ENCODE assay signal across 8 cellular contexts in genomic region chr1:89719502-89720306, GRCh38.
DNase-seq lines count a peak whose midpoint lies in the region; ATAC-seq lines count a peak whose summit lies in the region.

No MANE protein-coding gene starts in this region.

- no peaks in the 10 kb centered on the region for H3K27me3 Mint-ChIP-seq in activated T-cell treated with anti-CD3 and anti-CD28 coated beads, Interleukin-2, amount 50 U/mL, for 4 hours (ENCODE audit: low read depth)
- H3K27me3 Mint-ChIP-seq in activated T-helper 2 cell treated with anti-CD3 and anti-CD28 coated beads, Interferon-gamma antibody, Interleukin-2, Interleukin-4, amounts not matched to agents 10 μg/mL and 5 μg/mL and 100 μg/mL, durations not matched to agents 14 hours and 24 hours and 36 hours (ENCODE audit: low read depth) = no peaks in the 10 kb centered on the region
- H3K27me3 Mint-ChIP-seq in natural killer cell treated with Interleukin-12 subunit alpha and Interleukin-12 subunit beta and Interleukin-15 and Interleukin-18, amount 100 ng/mL, for 72 hours = no peaks in the 10 kb centered on the region

- peak overlapping the region; percentile 68 for H3K4me3 Mint-ChIP-seq in activated T-cell treated with anti-CD3 and anti-CD28 coated beads, Interleukin-2, amount 50 U/mL, for 4 hours
- H3K4me3 Mint-ChIP-seq in activated T-helper 2 cell treated with anti-CD3 and anti-CD28 coated beads, Interferon-gamma antibody, Interleukin-2, Interleukin-4, amounts not matched to agents 10 μg/mL and 5 μg/mL and 100 μg/mL, durations not matched to agents 14 hours and 24 hours and 36 hours (ENCODE audit: low read depth) = peak overlapping the region; percentile 75
- H3K4me3 Mint-ChIP-seq in natural killer cell treated with Interleukin-12 subunit alpha and Interleukin-12 subunit beta and Interleukin-15 and Interleukin-18, amount 100 ng/mL, for 72 hours = peak overlapping the region; percentile 86

- H3K4me1 Mint-ChIP-seq in activated T-cell treated with anti-CD3 and anti-CD28 coated beads, Interleukin-2, amount 50 U/mL, for 4 hours (ENCODE audit: low read depth) = peaks cover 85% of the 10 kb centered on the region
- peaks cover 82% of the 10 kb centered on the region for H3K4me1 Mint-ChIP-seq in activated T-helper 2 cell treated with anti-CD3 and anti-CD28 coated beads, Interferon-gamma antibody, Interleukin-2, Interleukin-4, amounts not matched to agents 10 μg/mL and 5 μg/mL and 100 μg/mL, durations not matched to agents 14 hours and 24 hours and 36 hours (ENCODE audit: low read depth)
- peaks cover 46 to 57% of the 10 kb centered on the region in 2 donors for H3K4me1 Mint-ChIP-seq in natural killer cell treated with Interleukin-12 subunit alpha and Interleukin-12 subunit beta and Interleukin-15 and Interleukin-18, amount 100 ng/mL, for 72 hours (ENCODE audit: low read depth in 2 of 2)

- peaks cover 4% of the 10 kb centered on the region for H3K9me3 Mint-ChIP-seq in activated T-cell treated with anti-CD3 and anti-CD28 coated beads, Interleukin-2, amount 50 U/mL, for 4 hours
- peaks cover 4% of the 10 kb centered on the region for H3K9me3 Mint-ChIP-seq in activated T-helper 2 cell treated with anti-CD3 and anti-CD28 coated beads, Interferon-gamma antibody, Interleukin-2, Interleukin-4, amounts not matched to agents 10 μg/mL and 5 μg/mL and 100 μg/mL, durations not matched to agents 14 hours and 24 hours and 36 hours
- peaks cover 3% of the 10 kb centered on the region for H3K9me3 Mint-ChIP-seq in natural killer cell treated with Interleukin-12 subunit alpha and Interleukin-12 subunit beta and Interleukin-15 and Interleukin-18, amount 100 ng/mL, for 72 hours

- H3K36me3 Mint-ChIP-seq in activated T-cell treated with anti-CD3 and anti-CD28 coated beads, Interleukin-2, amount 50 U/mL, for 4 hours (ENCODE audit: insufficient read depth) = peaks cover 38% of the 10 kb centered on the region
- peaks cover 56% of the 10 kb centered on the region for H3K36me3 Mint-ChIP-seq in activated T-helper 2 cell treated with anti-CD3 and anti-CD28 coated beads, Interferon-gamma antibody, Interleukin-2, Interleukin-4, amounts not matched to agents 10 μg/mL and 5 μg/mL and 100 μg/mL, durations not matched to agents 14 hours and 24 hours and 36 hours (ENCODE audit: low read depth)
- peaks cover 6% of the 10 kb centered on the region for H3K36me3 Mint-ChIP-seq in natural killer cell treated with Interleukin-12 subunit alpha and Interleukin-12 subunit beta and Interleukin-15 and Interleukin-18, amount 100 ng/mL, for 72 hours

- intact Hi-C loops in activated T-helper 2 cell treated with anti-CD3 and anti-CD28 coated beads, Interferon-gamma antibody, Interleukin-2, Interleukin-4, amounts not matched to agents 10 μg/mL and 5 μg/mL and 100 μg/mL, durations not matched to agents 14 hours and 24 hours and 36 hours (cut with micrococcal nuclease) = loop anchor here (1.0 to 10.0 kb wide), 9 partner anchors 20 to 445 kb away; partner anchors contain the start of genes GBP5, LRRC8B and ZNF326

- peak overlapping the region; percentile 99 for H3K27ac Mint-ChIP-seq in activated T-helper 2 cell treated with anti-CD3 and anti-CD28 coated beads, Interferon-gamma antibody, Interleukin-2, Interleukin-4, amounts not matched to agents 10 μg/mL and 5 μg/mL and 100 μg/mL, durations not matched to agents 14 hours and 24 hours and 36 hours
- H3K27ac Mint-ChIP-seq in natural killer cell treated with Interleukin-12 subunit alpha and Interleukin-12 subunit beta and Interleukin-15 and Interleukin-18, amount 100 ng/mL, for 72 hours = peak overlapping the region; percentile 99 to 100

- DNase-seq in activated T-cell treated with anti-CD3 and anti-CD28 coated beads, Interleukin-2, amount 50 U/mL, for 4 hours = no peak
- DNase-seq in activated T-cell treated with anti-CD3 and anti-CD28 coated beads for 4 hours (no peak), NCI-H1105 (lab: John Stamatoyannopoulos, UW) (peak; percentile 57), RKO (ENCODE audit: low spot score) (no peak), kidney tubule cell (ENCODE audit: low spot score) (no peak)
- DNase-seq in activated T-helper 2 cell treated with anti-CD3 and anti-CD28 coated beads, Interferon-gamma antibody, Interleukin-2, Interleukin-4, amounts not matched to agents 10 μg/mL and 5 μg/mL and 100 μg/mL, durations not matched to agents 14 hours and 24 hours and 36 hours (ENCODE audit: low spot score) = no peak
- DNase-seq in natural killer cell treated with Interleukin-12 subunit alpha and Interleukin-12 subunit beta and Interleukin-15 and Interleukin-18, amount 100 ng/mL, for 72 hours (ENCODE audit: low spot score) = no peak

- ATAC-seq in activated T-cell treated with anti-CD3 and anti-CD28 coated beads, Interleukin-2, amount 50 U/mL, for 4 hours = peak; percentile 82
- ATAC-seq in HG02571 (IDR thresholded peaks at IDR 0.05; ENCODE audit: unreplicated experiment) = peak; percentile 84
- ATAC-seq in natural killer cell treated with Interleukin-12 subunit alpha and Interleukin-12 subunit beta and Interleukin-15 and Interleukin-18, amount 100 ng/mL, for 72 hours = peak; percentile 88 to 89
